In genomic region chr6:47477497-47478232, GRCh38 we compare ENCODE assay signal across 1 cellular context.
A peak's percentile ranks its signal among the peaks of the same experiment; 100 is the strongest.
TF ChIP-seq lines count a peak whose summit lies in the region.

CD2AP (plus strand) TSS chr6:47477789; CDS start chr6:47478245, 456 bp downstream.

TF ChIP-seq in K562, 482 proteins besides CTCF, POLR2A, EP300 and RAD21 (continued from another document and continues in another):
- TF ChIP-seq REST (CRISPR knock-in tag; IDR thresholded peaks at IDR 0.05; ENCODE audit: low read depth) (no peak), SIN3B (IDR thresholded peaks at IDR 0.05; ENCODE audit: low read depth) (peak; percentile 40; the same call in 1 of the 2 replicates), GABPB1 (CRISPR knock-in tag; IDR thresholded peaks at IDR 0.05) (peak; percentile 71), MXI1 (IDR thresholded peaks at IDR 0.05; ENCODE audit: low read depth, low read length) (0 out of 2 replicates have a peak, but pooled peaks have one; percentile 5), DEAF1 (CRISPR knock-in tag; IDR thresholded peaks at IDR 0.05) (no peak), NCOR1 (IDR thresholded peaks at IDR 0.05) (0 out of 2 replicates have a peak, but pooled peaks have one; percentile 8), HDAC3 (IDR thresholded peaks at IDR 0.05; ENCODE audit: borderline replicate concordance, partially characterized antibody) (peak; percentile 32), POLR2AphosphoS5 (IDR thresholded peaks at IDR 0.05; ENCODE audit: control insufficient read depth, insufficient read depth, low read depth, low read length) (peak; percentile 57), SMARCC2 (IDR thresholded peaks at IDR 0.05; ENCODE audit: low read depth) (0 out of 2 replicates have a peak, but pooled peaks have one; percentile 53), ATF2 (CRISPR knock-in tag; IDR thresholded peaks at IDR 0.05) (peak; percentile 94), ZNF175 (CRISPR knock-in tag; IDR thresholded peaks at IDR 0.05; ENCODE audit: low read depth) (0 out of 2 replicates have a peak, but pooled peaks have one; percentile 37), KDM2B (CRISPR knock-in tag; IDR thresholded peaks at IDR 0.05) (peak; percentile 32; the same call in 1 of the 2 replicates), HNRNPLL (IDR thresholded peaks at IDR 0.05; ENCODE audit: low read depth, low read length, poor library complexity, severe bottlenecking) (peak; percentile 60), MNT (conservative IDR thresholded peaks at IDR 0.05) (peak in 1 of 2 experiments; percentile 41; a peak in 2 of 4 replicates), KAT7 (CRISPR knock-in tag; IDR thresholded peaks at IDR 0.05; ENCODE audit: borderline replicate concordance) (peak; percentile 75), RBBP5 (IDR thresholded peaks at IDR 0.05; ENCODE audit: borderline replicate concordance, insufficient read depth, low read length, poor library complexity, severe bottlenecking) (peak; percentile 99), E2F5 (CRISPR knock-in tag; IDR thresholded peaks at IDR 0.05) (0 out of 2 replicates have a peak, but pooled peaks have one; percentile 20), TBP (optimal IDR thresholded peaks at IDR 0.05; ENCODE audit: low read depth, low read length) (peak; percentile 90), ZBTB7A (IDR thresholded peaks at IDR 0.05; ENCODE audit: borderline replicate concordance, control insufficient read depth, low read depth, low read length) (peak; percentile 95; the same call in 1 of the 2 replicates), MYNN (IDR thresholded peaks at IDR 0.05) (no peak), MYNN (CRISPR knock-in tag; IDR thresholded peaks at IDR 0.05) (no peak), GMEB1 (CRISPR knock-in tag; IDR thresholded peaks at IDR 0.05) (peak; percentile 33; the same call in 1 of the 2 replicates), CBFA2T3 (IDR thresholded peaks at IDR 0.05) (peak; percentile 39; the same call in 1 of the 2 replicates), ZNF431 (CRISPR knock-in tag; IDR thresholded peaks at IDR 0.05) (peak; percentile 47; the same call in 1 of the 2 replicates), ZFX (CRISPR knock-in tag; IDR thresholded peaks at IDR 0.05) (peak; percentile 94), CTCFL (IDR thresholded peaks at IDR 0.05; ENCODE audit: borderline replicate concordance, insufficient read depth, low read depth, low read length, poor library complexity, severe bottlenecking) (peak; percentile 78), TAF1 (IDR thresholded peaks at IDR 0.05; ENCODE audit: control insufficient read depth, extremely low read depth, insufficient read depth, low read length, severe bottlenecking) (peak; percentile 75), CHD2 (IDR thresholded peaks at IDR 0.05; ENCODE audit: low read depth, low read length) (peak; percentile 99), CBX3 (IDR thresholded peaks at IDR 0.05; ENCODE audit: borderline replicate concordance in 1 of 2, low read length in 2 of 2) (peak in 1 of 2 experiments; percentile 23; a peak in 1 of 3 replicates), SP1 (CRISPR knock-in tag; IDR thresholded peaks at IDR 0.05) (peak; percentile 83), U2AF1 (optimal IDR thresholded peaks at IDR 0.05; ENCODE audit: low read depth, low read length) (peak; percentile 42), BHLHE40 (IDR thresholded peaks at IDR 0.05; ENCODE audit: low read length) (0 out of 2 replicates have a peak, but pooled peaks have one; percentile 27), MLLT1 (IDR thresholded peaks at IDR 0.05) (no peak; a peak in 1 of 4 replicates), SRF (CRISPR knock-in tag; IDR thresholded peaks at IDR 0.05) (peak in 1 of 2 experiments; percentile 11; a peak in 1 of 4 replicates), TCF3 (CRISPR knock-in tag; IDR thresholded peaks at IDR 0.05) (peak; percentile 44; the same call in 1 of the 2 replicates), FOXM1 (IDR thresholded peaks at IDR 0.05; ENCODE audit: low read depth) (no peak), FOXM1 (CRISPR knock-in tag; IDR thresholded peaks at IDR 0.05; ENCODE audit: low read depth) (peak; percentile 76), UBTF (IDR thresholded peaks at IDR 0.05; ENCODE audit: borderline replicate concordance in 1 of 2, low read depth in 2 of 2, low read length in 2 of 2) (peak; percentile 77 to 83; a peak in 3 of 4 replicates), SMAD1 (IDR thresholded peaks at IDR 0.05; ENCODE audit: low read depth, low read length, partially characterized antibody) (peak; percentile 60), TEAD4 (IDR thresholded peaks at IDR 0.05; ENCODE audit: low read length) (no peak), TEAD4 (CRISPR knock-in tag; IDR thresholded peaks at IDR 0.05; ENCODE audit: borderline replicate concordance) (no peak), ZC3H4 (CRISPR knock-in tag; IDR thresholded peaks at IDR 0.05; ENCODE audit: borderline replicate concordance) (peak; percentile 91), DIDO1 (tag; IDR thresholded peaks at IDR 0.05; ENCODE audit: low read depth) (no peak), KDM4B (IDR thresholded peaks at IDR 0.05; ENCODE audit: borderline replicate concordance in 2 of 2, low read depth in 1 of 2) (peak in 1 of 2 experiments; percentile 33; a peak in 1 of 4 replicates), MBD2 (IDR thresholded peaks at IDR 0.05; ENCODE audit: borderline replicate concordance, low read depth) (peak; percentile 34; the same call in 1 of the 2 replicates), CBFA2T2 (conservative IDR thresholded peaks at IDR 0.05) (no peak; the same call in 1 of the 2 replicates), FIP1L1 (IDR thresholded peaks at IDR 0.05; ENCODE audit: low read depth, low read length, poor library complexity, severe bottlenecking) (peak; percentile 81)
